ENCODE assay signal across 8 cellular contexts in genomic region chrX:154457491-154458115, GRCh38. TPM values are rescaled to one million over a fixed set of nuclear protein-coding genes. Genes with fewer than 3 reads are reported as not detected.
DNase-seq lines count a peak whose midpoint lies in the region; ATAC-seq and TF ChIP-seq lines count a peak whose summit lies in the region.

No MANE protein-coding gene starts in this region.

- no peaks in the 10 kb centered on the region for H3K36me3 ChIP-seq in CD8-positive, alpha-beta T cell (ENCODE audit: insufficient read depth, low read length)
- H3K36me3 ChIP-seq in right lobe of liver: no peaks in the 10 kb centered on the region

- H3K9me3 ChIP-seq in CD8-positive, alpha-beta T cell (ENCODE audit: low read length): no peaks in the 10 kb centered on the region
- no peaks in the 10 kb centered on the region for H3K9me3 ChIP-seq in right lobe of liver

- intact Hi-C loops in CD8-positive, alpha-beta T cell (cut with DNase I, micrococcal nuclease): loop anchor here (1.0 to 2.0 kb wide), 6 partner anchors 21 to 59 kb away; partner anchors contain the start of genes SLC10A3 (in 2 of the 2), FAM3A (in 1 of the 2), GDI1 (in 1 of the 2) and LAGE3 (in 1 of the 2)
- intact Hi-C loops in right lobe of liver (cut with DNase I): no loop called here

- CTCF ChIA-PET in CD8-positive, alpha-beta T cell (lab: Charles Lee): no interaction called here

- peaks cover 5% of the 10 kb centered on the region for H3K4me1 ChIP-seq in CD8-positive, alpha-beta T cell (ENCODE audit: insufficient read depth, low read length)
- no peaks in the 10 kb centered on the region for H3K4me1 ChIP-seq in right lobe of liver

- H3K27ac Mint-ChIP-seq in CD8-positive, alpha-beta T cell: peak overlapping the region; percentile 94
- peak overlapping the region; percentile 95 for H3K27ac Mint-ChIP-seq in stimulated activated memory B cell treated with anti-CD40 and anti-IgM and Interleukin-4, amounts not matched to agents 10 μg/mL and 1 μg/mL and 100 μg/mL, for 72 hours

- peak overlapping the region; percentile 96 for H3K4me3 Mint-ChIP-seq in CD8-positive, alpha-beta T cell
- peak overlapping the region; percentile 97 for H3K4me3 Mint-ChIP-seq in stimulated activated memory B cell treated with anti-CD40 and anti-IgM and Interleukin-4, amounts not matched to agents 10 μg/mL and 1 μg/mL and 100 μg/mL, for 72 hours

- 57% methylated on average over 29 of the region's 65 CpGs for WGBS in right lobe of liver (ENCODE audit: insufficient coverage, low coverage, low lambda C conversion rate, missing lambda C conversion rate)

- TF ChIP-seq CTCF in CD8-positive, alpha-beta T cell (IDR thresholded peaks at IDR 0.05): no peak
- TF ChIP-seq CTCF in right lobe of liver (IDR thresholded peaks at IDR 0.05): no peak

- no peaks in the 10 kb centered on the region for H3K9me3 Mint-ChIP-seq in CD8-positive, alpha-beta T cell
- no peaks in the 10 kb centered on the region for H3K9me3 Mint-ChIP-seq in stimulated activated memory B cell treated with anti-CD40 and anti-IgM and Interleukin-4, amounts not matched to agents 10 μg/mL and 1 μg/mL and 100 μg/mL, for 72 hours

- H3K36me3 Mint-ChIP-seq in CD8-positive, alpha-beta T cell: peaks cover 19% of the 10 kb centered on the region
- peaks cover 16% of the 10 kb centered on the region for H3K36me3 Mint-ChIP-seq in stimulated activated memory B cell treated with anti-CD40 and anti-IgM and Interleukin-4, amounts not matched to agents 10 μg/mL and 1 μg/mL and 100 μg/mL, for 72 hours

- H3K27ac ChIP-seq in CD8-positive, alpha-beta T cell (ENCODE audit: low read depth, low read length): no peak overlapping the region
- H3K27ac ChIP-seq in right lobe of liver: peak overlapping the region in 1 of 3 donors; percentile 13

- peaks cover 9% of the 10 kb centered on the region for H3K4me1 Mint-ChIP-seq in CD8-positive, alpha-beta T cell (ENCODE audit: low read depth)
- peaks cover 19% of the 10 kb centered on the region for H3K4me1 Mint-ChIP-seq in stimulated activated memory B cell treated with anti-CD40 and anti-IgM and Interleukin-4, amounts not matched to agents 10 μg/mL and 1 μg/mL and 100 μg/mL, for 72 hours

- DNase-seq in CD8-positive, alpha-beta T cell: peak in 6 of 7 experiments; percentile 25 to 62 (median 52)
- DNase-seq in HT-29 (ENCODE audit: low spot score): peak; percentile 67
- peak; percentile 40 to 66 (median 48) for DNase-seq in T-helper 1 cell
- peak; percentile 67 for DNase-seq in central memory CD4-positive, alpha-beta T cell
- peak in 1 of 3 donors; percentile 55 for DNase-seq in right lobe of liver
- no peak for DNase-seq in DMS114 treated with DMSO at 0.1 percent for 48 hours (lab: John Stamatoyannopoulos, UW; ENCODE audit: unreplicated experiment)

- POLR2A ChIA-PET in CD8-positive, alpha-beta T cell (lab: Charles Lee): interaction anchor here (0.8 to 2.8 kb wide), 5 partner anchors 16 to 149 kb away, joined by 3 to 9 read pairs (median 4); partner anchors contain the start of genes FAM3A, SLC10A3 and UBL4A

- peak overlapping the region; percentile 43 for H3K4me3 ChIP-seq in CD8-positive, alpha-beta T cell (ENCODE audit: low read depth, low read length)
- peak overlapping the region; percentile 26 to 65 (median 44) for H3K4me3 ChIP-seq in right lobe of liver

- H3K27me3 ChIP-seq in CD8-positive, alpha-beta T cell (ENCODE audit: insufficient read depth, low read length): no peaks in the 10 kb centered on the region
- no peaks in the 10 kb centered on the region for H3K27me3 ChIP-seq in right lobe of liver

- peak; percentile 69 for ATAC-seq in CD8-positive, alpha-beta T cell
- ATAC-seq in GM19463 (IDR thresholded peaks at IDR 0.05; ENCODE audit: unreplicated experiment) (peak; percentile 60), right lobe of liver (peak; percentile 48 to 71 (median 64))
- peak; percentile 88 for ATAC-seq in stimulated activated memory B cell treated with anti-CD40 and anti-IgM and Interleukin-4, amounts not matched to agents 10 μg/mL and 1 μg/mL and 100 μg/mL, for 72 hours

- no peak for TF ChIP-seq POLR2A in right lobe of liver (IDR thresholded peaks at IDR 0.05)

- H3K27me3 Mint-ChIP-seq in CD8-positive, alpha-beta T cell (ENCODE audit: low read depth): no peaks in the 10 kb centered on the region
- H3K27me3 Mint-ChIP-seq in stimulated activated memory B cell treated with anti-CD40 and anti-IgM and Interleukin-4, amounts not matched to agents 10 μg/mL and 1 μg/mL and 100 μg/mL, for 72 hours: no peaks in the 10 kb centered on the region

RNA-seq across cellular contexts. Expression of gene PLXNA3, which starts 0.5 kb away (rescaled TPM):
- 10 to 100 TPM; 46.7 to 52.1 TPM for total RNA-seq in CD8-positive, alpha-beta T cell
- total RNA-seq in HT-29 (2014; rRNA removed; shearing (Covaris generic)): 33.6 and 40.8 TPM in 2 replicates
- total RNA-seq in right lobe of liver: 10 to 100 TPM in 1 of 6 experiments, 1 to 10 TPM in 5; 1.3 to 22.8 (median 2.6) TPM

RNA-seq across cellular contexts. Expression of gene FAM50A, which starts 13.7 kb away (rescaled TPM):
- 10 to 100 TPM; 39.6 to 40.4 TPM for total RNA-seq in CD8-positive, alpha-beta T cell
- total RNA-seq in HT-29 (2014; rRNA removed; shearing (Covaris generic)): 103 and 107 TPM in 2 replicates
- 10 to 100 TPM; 19.2 to 36.8 (median 21.9) TPM for total RNA-seq in right lobe of liver

RNA-seq across cellular contexts. Expression of gene GDI1, which starts 20.6 kb away (rescaled TPM):
- 100 to 1,000 TPM; 113 to 119 TPM for total RNA-seq in CD8-positive, alpha-beta T cell
- total RNA-seq in HT-29 (2014; rRNA removed; shearing (Covaris generic)): 124 and 128 TPM in 2 replicates
- total RNA-seq in right lobe of liver: 10 to 100 TPM; 26.8 to 37.7 (median 30.9) TPM

RNA-seq across cellular contexts. Expression of gene LAGE3, which starts 21.5 kb away (rescaled TPM):
- 1 to 10 TPM; 6.3 to 6.6 TPM for total RNA-seq in CD8-positive, alpha-beta T cell
- total RNA-seq in HT-29 (2014; rRNA removed; shearing (Covaris generic)): 122 and 129 TPM in 2 replicates
- total RNA-seq in right lobe of liver: 10 to 100 TPM in 4 of 6 experiments, 1 to 10 TPM in 2; 8.4 to 24.9 (median 10.8) TPM

RNA-seq across cellular contexts. Expression of gene UBL4A, which starts 28.8 kb away (rescaled TPM):
- 1 to 10 TPM; 3.1 to 6.4 TPM for total RNA-seq in CD8-positive, alpha-beta T cell
- 195 and 203 TPM in 2 replicates for total RNA-seq in HT-29 (2014; rRNA removed; shearing (Covaris generic))
- 10 to 100 TPM; 12.6 to 34.8 (median 15.5) TPM for total RNA-seq in right lobe of liver

Comparison
In these comparisons a context has a peak if more than half of its experiments do, and no peak if none do; other contexts are left out.
1. intact Hi-C loops: an anchor here in CD8-positive, alpha-beta T cell (1.0 to 2.0 kb wide); none called in right lobe of liver.